In the genomic region with DNA sequence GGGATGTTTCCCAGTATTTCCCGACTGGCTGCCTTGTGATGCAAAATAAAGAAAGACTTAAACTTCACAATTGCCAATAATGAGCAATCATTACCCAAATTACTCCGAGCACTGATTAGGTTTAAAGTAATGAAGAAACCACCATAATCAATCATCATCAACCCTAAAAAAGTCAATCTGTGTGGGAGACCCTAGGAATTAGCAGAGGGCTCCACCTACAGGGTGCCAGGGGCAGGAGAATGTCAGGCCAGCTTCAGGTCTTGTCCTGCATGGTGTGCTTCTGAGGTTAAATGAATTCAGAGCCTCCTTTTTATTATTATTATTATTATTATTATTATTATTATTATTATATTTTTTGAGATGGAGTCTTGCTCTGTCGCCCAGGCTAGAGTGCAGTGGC, we compare ENCODE assay signal across 22 cellular contexts.
DNase-seq lines count a peak whose midpoint lies in the region; ATAC-seq and TF ChIP-seq lines count a peak whose summit lies in the region.
"Had no signal": no experiment of that assay in that cellular context is flagged by ENCODE, and none has a peak within 500 bp of the region (broad histone marks: within the 10 kb centered on the region; RNA-seq: fewer than 3 reads in every experiment).

No MANE protein-coding gene starts in this region.

- ATAC-seq in heart left ventricle (no peak), mucosa of descending colon (no peak)
- ATAC-seq: activated T-cell treated with anti-CD3 and anti-CD28 coated beads, Interleukin-2, amount 50 U/mL, for 4 hours; lower lobe of right lung; Panc1; SK-N-SH treated with all-trans-retinoic acid at 6 μM for 48 hours had no signal

- intact Hi-C loops in left ventricle myocardium inferior (cut with micrococcal nuclease), result no loop called here
- intact Hi-C loops in heart left ventricle (cut with DNase I), result no loop called here
- intact Hi-C loops in mucosa of descending colon (cut with DNase I, micrococcal nuclease), result no loop called here

- DNase-seq in left ventricle myocardium inferior (no peak), heart left ventricle (no peak), NCI-H748 (lab: John Stamatoyannopoulos, UW; ENCODE audit: unreplicated experiment) (peak; percentile 40), glutamatergic neuron (peak; percentile 24), NK-92 (lab: John Stamatoyannopoulos, UW; ENCODE audit: unreplicated experiment) (no peak), NCI-H774 (lab: John Stamatoyannopoulos, UW) (no peak), mucosa of descending colon (no peak), GM19238 (ENCODE audit: insufficient read length, low spot score) (no peak)
- DNase-seq: activated CD4-positive, alpha-beta T cell treated with anti-CD3 and anti-CD28 coated beads, Interleukin-2, amount 50 U/mL, for 4 hours; activated T-cell treated with anti-CD3 and anti-CD28 coated beads, Interleukin-2, amount 50 U/mL, for 4 hours; KBM-7; lower lobe of right lung; NCI-H226; posterior cingulate gyrus; stimulated activated CD4-positive, alpha-beta T cell treated with anti-CD3 and anti-CD28 coated beads, Interleukin-4, amount 100 ng/mL, for 4 hours; stimulated activated CD8-positive, alpha-beta memory T cell treated with anti-CD3 and anti-CD28 coated beads, Interleukin-4, amount 100 ng/mL, for 48 hours had no signal

- H3K4me3 ChIP-seq in left ventricle myocardium inferior, result no peak overlapping the region
- H3K4me3 ChIP-seq in heart left ventricle, result no peak overlapping the region
- H3K4me3 ChIP-seq in mucosa of descending colon, result no peak overlapping the region
- H3K4me3 ChIP-seq: coronary artery, lower lobe of right lung had no signal

- TF ChIP-seq POLR2A in heart left ventricle (IDR thresholded peaks at IDR 0.05), result no peak

- peaks cover 7% of the 10 kb centered on the region for H3K36me3 Mint-ChIP-seq in glutamatergic neuron (ENCODE audit: unreplicated experiment)
- H3K36me3 Mint-ChIP-seq: activated naive CD4-positive, alpha-beta T cell treated with anti-CD3 and anti-CD28 coated beads, Interleukin-2, amount 50 U/mL, for 24 hours had no signal

- no peaks in the 10 kb centered on the region for H3K9me3 Mint-ChIP-seq in glutamatergic neuron (ENCODE audit: unreplicated experiment)

- no peak overlapping the region for H3K4me3 Mint-ChIP-seq in glutamatergic neuron (ENCODE audit: unreplicated experiment)
- H3K4me3 Mint-ChIP-seq: activated naive CD4-positive, alpha-beta T cell treated with anti-CD3 and anti-CD28 coated beads, Interleukin-2, amount 50 U/mL, for 24 hours; activated T-cell treated with anti-CD3 and anti-CD28 coated beads, Interleukin-2, amount 50 U/mL, for 4 hours had no signal

- TF ChIP-seq CTCF in left ventricle myocardium inferior (IDR thresholded peaks at IDR 0.05; ENCODE audit: borderline replicate concordance) (peak; percentile 38), heart left ventricle (IDR thresholded peaks at IDR 0.05) (peak in 6 of 12 donors; percentile 8 to 39 (median 29)), glutamatergic neuron (IDR thresholded peaks at IDR 0.05; ENCODE audit: partially characterized antibody, unreplicated experiment) (peak; percentile 21), mucosa of descending colon (IDR thresholded peaks at IDR 0.05) (no peak)

- no peak overlapping the region for H3K27ac Mint-ChIP-seq in glutamatergic neuron (ENCODE audit: unreplicated experiment)
- H3K27ac Mint-ChIP-seq: activated naive CD4-positive, alpha-beta T cell treated with anti-CD3 and anti-CD28 coated beads, Interleukin-2, amount 50 U/mL, for 24 hours had no signal

- H3K36me3 ChIP-seq in left ventricle myocardium inferior, result no peaks in the 10 kb centered on the region
- H3K36me3 ChIP-seq in heart left ventricle, result no peaks in the 10 kb centered on the region
- H3K36me3 ChIP-seq in mucosa of descending colon (ENCODE audit: low read depth), result no peaks in the 10 kb centered on the region
- H3K36me3 ChIP-seq: lower lobe of right lung had no signal

- H3K27me3 ChIP-seq in left ventricle myocardium inferior (ENCODE audit: low read depth) (no peaks in the 10 kb centered on the region), heart left ventricle (no peaks in the 10 kb centered on the region)

- H3K4me1 ChIP-seq in left ventricle myocardium inferior, result no peaks in the 10 kb centered on the region
- H3K4me1 ChIP-seq in heart left ventricle, result no peaks in the 10 kb centered on the region
- no peaks in the 10 kb centered on the region for H3K4me1 ChIP-seq in mucosa of descending colon (ENCODE audit: low read depth)
- H3K4me1 ChIP-seq: lower lobe of right lung had no signal

- no peaks in the 10 kb centered on the region for H3K4me1 Mint-ChIP-seq in glutamatergic neuron (ENCODE audit: low read depth, unreplicated experiment)
- H3K4me1 Mint-ChIP-seq: activated naive CD4-positive, alpha-beta T cell treated with anti-CD3 and anti-CD28 coated beads, Interleukin-2, amount 50 U/mL, for 24 hours had no signal

- 58 to 74% (median 63%) methylated on average over 3 of the region's 3 CpGs for WGBS in heart left ventricle, 4 donors

- H3K27ac ChIP-seq in left ventricle myocardium inferior (replicated peaks), result no peak overlapping the region
- H3K27ac ChIP-seq in heart left ventricle, result no peak overlapping the region
- H3K27ac ChIP-seq: coronary artery, epithelial cell of prostate, HL-60, lower lobe of right lung had no signal

- H3K9me3 ChIP-seq in left ventricle myocardium inferior (replicated peaks), result peaks cover 18% of the 10 kb centered on the region
- peaks cover 0 to 18% (median 3%) of the 10 kb centered on the region in 12 donors for H3K9me3 ChIP-seq in heart left ventricle
- no peaks in the 10 kb centered on the region for H3K9me3 ChIP-seq in mucosa of descending colon
- H3K9me3 ChIP-seq: lower lobe of right lung had no signal

- H3K27me3 Mint-ChIP-seq in glutamatergic neuron (ENCODE audit: unreplicated experiment), result no peaks in the 10 kb centered on the region

Comparison
In these comparisons a context has a peak if more than half of its experiments do, and no peak if none do; other contexts are left out.
1. DNase-seq: peak in NCI-H748 (single experiment) and glutamatergic neuron (single experiment); none in left ventricle myocardium inferior (single experiment), heart left ventricle (0 of 5), NK-92 (single experiment), NCI-H774 (single experiment), mucosa of descending colon (0 of 3) and GM19238 (single experiment).